In the genomic region with DNA sequence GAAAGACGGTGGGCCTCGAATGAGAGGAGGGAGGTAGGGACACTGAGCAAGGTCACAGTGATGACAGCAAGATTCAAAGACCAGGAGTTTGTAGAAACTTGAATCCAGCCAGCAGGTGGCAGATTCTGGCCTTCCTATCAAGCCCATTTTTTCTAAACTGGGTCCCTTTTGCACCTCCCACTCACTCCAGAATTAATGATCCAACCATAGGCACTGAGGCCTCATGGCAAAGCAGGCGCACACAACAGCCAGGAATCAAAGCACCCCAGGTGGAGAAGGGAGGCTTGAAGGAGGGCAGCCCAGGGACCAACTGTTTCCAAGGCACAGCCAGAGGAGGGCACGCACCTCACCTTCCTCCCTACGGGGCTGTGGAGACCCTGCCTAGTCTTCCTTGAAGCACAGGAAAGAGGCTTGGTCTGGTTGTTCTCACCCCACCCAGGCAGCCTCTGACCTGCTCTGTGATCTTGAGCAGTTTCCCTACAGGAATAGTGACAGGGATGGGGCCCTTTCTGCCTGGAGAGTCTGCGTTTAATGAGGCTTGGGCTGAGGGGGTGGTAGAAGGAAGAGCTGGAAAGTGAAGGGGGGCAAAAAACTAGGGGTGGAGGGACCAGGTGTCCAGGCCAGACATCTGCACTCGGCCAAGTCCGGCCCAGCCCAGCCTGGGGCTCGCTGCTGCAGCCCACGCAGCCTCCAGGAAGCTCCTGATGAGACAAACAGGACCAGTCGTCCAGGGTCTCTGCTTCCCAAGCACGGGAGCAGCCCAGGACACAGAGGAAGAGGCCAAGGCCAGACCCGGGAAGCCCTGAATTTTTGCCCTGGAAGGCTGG, we compare ENCODE assay signal across 8 cellular contexts.
A peak's percentile ranks its signal among the peaks of the same experiment; 100 is the strongest.
DNase-seq lines count a peak whose midpoint lies in the region; ATAC-seq and TF ChIP-seq lines count a peak whose summit lies in the region.

No MANE protein-coding gene starts in this region.

- POLR2A ChIA-PET in activated CD8-positive, alpha-beta T cell treated with anti-CD3 and anti-CD28 coated beads for 36 hours (lab: Charles Lee): no interaction called here

- CTCF ChIA-PET in activated CD8-positive, alpha-beta T cell treated with anti-CD3 and anti-CD28 coated beads for 36 hours (lab: Charles Lee): interaction anchor here (0.7 to 2.1 kb wide), 3 partner anchors 98 to 145 kb away, joined by 3 to 16 read pairs (median 13); no protein-coding TSS in a partner anchor

- H3K27me3 Mint-ChIP-seq in activated CD8-positive, alpha-beta T cell treated with anti-CD3 and anti-CD28 coated beads for 36 hours: peaks cover 5% of the 10 kb centered on the region

- no peak overlapping the region for H3K4me3 ChIP-seq in osteoblast (ENCODE audit: insufficient read depth, low read length)

- H3K4me1 Mint-ChIP-seq in activated CD8-positive, alpha-beta T cell treated with anti-CD3 and anti-CD28 coated beads for 36 hours (ENCODE audit: low read depth): peaks cover 3% of the 10 kb centered on the region

- no peaks in the 10 kb centered on the region for H3K9me3 ChIP-seq in osteoblast (ENCODE audit: low read depth, low read length)

- no peaks in the 10 kb centered on the region for H4K20me1 ChIP-seq in osteoblast (ENCODE audit: insufficient read depth, low read length)

- peaks cover 8% of the 10 kb centered on the region for H3K27me3 ChIP-seq in osteoblast (ENCODE audit: insufficient read depth, low read length)

- no peak overlapping the region for H2AFZ ChIP-seq in osteoblast (ENCODE audit: low read length)

- H3K36me3 ChIP-seq in osteoblast (ENCODE audit: insufficient read depth, low read length): no peaks in the 10 kb centered on the region

- no peak overlapping the region for H3K27ac ChIP-seq in osteoblast (ENCODE audit: low read depth, low read length)

- H3K36me3 Mint-ChIP-seq in activated CD8-positive, alpha-beta T cell treated with anti-CD3 and anti-CD28 coated beads for 36 hours (ENCODE audit: low read depth): no peaks in the 10 kb centered on the region

- intact Hi-C loops in activated CD8-positive, alpha-beta T cell treated with anti-CD3 and anti-CD28 coated beads for 36 hours (cut with micrococcal nuclease): loop anchor here (2.0 to 10.0 kb wide), 2 partner anchors 114 to 144 kb away; no protein-coding TSS in a partner anchor

- H3K79me2 ChIP-seq in osteoblast (ENCODE audit: insufficient read depth, low read length): no peaks in the 10 kb centered on the region

- DNase-seq in NCI-H1092 treated with DMSO at 0.1 percent for 48 hours (lab: John Stamatoyannopoulos, UW) (peak; percentile 2), NCI-H1092 (lab: John Stamatoyannopoulos, UW) (no peak), KBM-7 (peak; percentile 70), globus pallidus (ENCODE audit: low spot score) (peak; percentile 78), osteoblast (ENCODE audit: insufficient read length, low spot score, missing footprints) (peak; percentile 72), GOT3 (lab: John Stamatoyannopoulos, UW) (no peak), ecto neural progenitor cell (ENCODE audit: low spot score) (no peak)
- peak; percentile 38 for DNase-seq in activated CD8-positive, alpha-beta T cell treated with anti-CD3 and anti-CD28 coated beads for 36 hours

- H3K4me2 ChIP-seq in osteoblast (ENCODE audit: insufficient read depth, low read length): no peak overlapping the region

- H3K4me1 ChIP-seq in osteoblast (ENCODE audit: insufficient read depth, low read length): peaks cover 6% of the 10 kb centered on the region

- H3K9me3 Mint-ChIP-seq in activated CD8-positive, alpha-beta T cell treated with anti-CD3 and anti-CD28 coated beads for 36 hours: no peaks in the 10 kb centered on the region

- H3K27ac Mint-ChIP-seq in activated CD8-positive, alpha-beta T cell treated with anti-CD3 and anti-CD28 coated beads for 36 hours: no peak overlapping the region

- ATAC-seq in activated CD8-positive, alpha-beta T cell treated with anti-CD3 and anti-CD28 coated beads for 36 hours: no peak

- no peak overlapping the region for H3K4me3 Mint-ChIP-seq in activated CD8-positive, alpha-beta T cell treated with anti-CD3 and anti-CD28 coated beads for 36 hours

- peak; percentile 52 for TF ChIP-seq CTCF in activated CD8-positive, alpha-beta T cell treated with anti-CD3 and anti-CD28 coated beads for 36 hours (IDR thresholded peaks at IDR 0.05)
- peak; percentile 59 for TF ChIP-seq CTCF in osteoblast (IDR thresholded peaks at IDR 0.05; ENCODE audit: extremely low read depth, low read depth, low read length)

- in situ Hi-C loops in KBM-7 (cut with MboI; ENCODE audit: low pct_unique_long_range_greater_than_20kb, low sequenced_read_pairs): no loop called here

Comparison
In these comparisons a context has a peak if more than half of its experiments do, and no peak if none do; other contexts are left out.
1. DNase-seq: peak in NCI-H1092 treated with DMSO at 0.1 percent for 48 hours (single experiment), KBM-7 (single experiment), activated CD8-positive, alpha-beta T cell treated with anti-CD3 and anti-CD28 coated beads for 36 hours (single experiment), globus pallidus (single experiment) and osteoblast (single experiment); none in NCI-H1092 (single experiment), GOT3 (single experiment) and ecto neural progenitor cell (single experiment).